In genomic region chr1:156506450-156506849, GRCh38 we compare ENCODE assay signal across 11 cellular contexts. TPM values are rescaled to one million over a fixed set of nuclear protein-coding genes. Genes with fewer than 3 reads are reported as not detected.
A peak's percentile ranks its signal among the peaks of the same experiment; 100 is the strongest.
DNase-seq lines count a peak whose midpoint lies in the region; ATAC-seq, FAIRE-seq and TF ChIP-seq lines count a peak whose summit lies in the region.
"Had no signal": no experiment of that assay in that cellular context is flagged by ENCODE, and none has a peak within 500 bp of the region (broad histone marks: within the 10 kb centered on the region; RNA-seq: fewer than 3 reads in every experiment).

No MANE protein-coding gene starts in this region.

- intact Hi-C loops in cardiac septum (cut with DNase I) = loop anchor here (5.0 kb wide), 2 partner anchors 86 to 384 kb away; partner anchors contain the start of gene NAXE
- intact Hi-C loops in HepG2 (cut with micrococcal nuclease; ENCODE audit: unreplicated experiment) = no loop called here

- no peaks in the 10 kb centered on the region for H3K79me2 ChIP-seq in HepG2 (ENCODE audit: insufficient read depth, low read length)

- no peaks in the 10 kb centered on the region for H4K20me1 ChIP-seq in HepG2 (ENCODE audit: insufficient read depth, low read length)

- H3K9ac ChIP-seq in HepG2 (ENCODE audit: insufficient read depth, low read depth, low read length) = no peak overlapping the region

- H3K4me2 ChIP-seq in HepG2 (ENCODE audit: low read depth, low read length) = no peak overlapping the region

- no peak for TF ChIP-seq CTCF in right atrium auricular region (IDR thresholded peaks at IDR 0.05)
- TF ChIP-seq CTCF in HepG2 (CRISPR knock-in tag; IDR thresholded peaks at IDR 0.05) = no peak

- no peak for FAIRE-seq in HepG2 (lab: Jason Lieb, UNC)

- H3K36me3 ChIP-seq in right atrium auricular region (no peaks in the 10 kb centered on the region), HepG2 (replicated peaks in 1 of 2; ENCODE audit: control insufficient read depth in 1 of 2, insufficient read depth in 2 of 2, low read length in 2 of 2) (no peaks in the 10 kb centered on the region)

- no peak overlapping the region for H3K4me3 Mint-ChIP-seq in activated naive CD8-positive, alpha-beta T cell
- peak overlapping the region in 9 of 10 donors; percentile 20 to 88 (median 80) for H3K4me3 Mint-ChIP-seq in naive thymus-derived CD8-positive, alpha-beta T cell

- H3K9me3 ChIP-seq in right atrium auricular region = no peaks in the 10 kb centered on the region
- H3K9me3 ChIP-seq in HepG2 (ENCODE audit: low read length) = no peaks in the 10 kb centered on the region

- ATAC-seq in naive thymus-derived CD8-positive, alpha-beta T cell = no peak
- ATAC-seq in GM21381 (IDR thresholded peaks at IDR 0.05; ENCODE audit: unreplicated experiment) = no peak
- no peak for ATAC-seq in HepG2
- no peak for ATAC-seq in HG02798 (IDR thresholded peaks at IDR 0.05; ENCODE audit: poor library complexity, unreplicated experiment)

- H3K27me3 ChIP-seq in right atrium auricular region (no peaks in the 10 kb centered on the region), HepG2 (ENCODE audit: control insufficient read depth in 1 of 2, insufficient read depth in 2 of 2, low read length in 2 of 2) (peaks cover 5 to 53% of the 10 kb centered on the region in 2 experiments; a peak in 4 of 5 replicates)

- DNase-seq in right atrium auricular region (ENCODE audit: low spot score) (no peak), cardiac septum (ENCODE audit: low spot score) (no peak), HepG2 (ENCODE audit: low spot score) (no peak)
- DNase-seq in naive thymus-derived CD8-positive, alpha-beta T cell = no peak
- no peak for DNase-seq in stimulated activated CD4-positive, alpha-beta T cell treated with anti-CD3 and anti-CD28 coated beads, Interleukin-2, amount 100 ng/mL, for 48 hours
- DNase-seq: hypothalamus, NCI-H774, SHP77 treated with DMSO at 0.1 percent for 48 hours had no signal

- H3K27ac ChIP-seq in right atrium auricular region (peak overlapping the region; percentile 100), HepG2 (ENCODE audit: extremely low read length, insufficient read depth, low read length) (no peak overlapping the region)

- TF ChIP-seq RAD21 in HepG2 (CRISPR knock-in tag; IDR thresholded peaks at IDR 0.05) = no peak

- no peaks in the 10 kb centered on the region for H3K27me3 Mint-ChIP-seq in activated naive CD8-positive, alpha-beta T cell
- H3K27me3 Mint-ChIP-seq in naive thymus-derived CD8-positive, alpha-beta T cell = peaks cover 0 to 5% (median 0%) of the 10 kb centered on the region in 5 donors

- no peak for TF ChIP-seq POLR2A in HepG2 (IDR thresholded peaks at IDR 0.05; ENCODE audit: insufficient read depth in 1 of 2, low read depth in 2 of 2, low read length in 2 of 2)

- WGBS in HepG2 (ENCODE audit: low lambda C conversion rate) = 14% methylated on average over 2 of the region's 2 CpGs

- TF ChIP-seq EP300 in HepG2 (IDR thresholded peaks at IDR 0.05; ENCODE audit: low read depth in 2 of 2, low read length in 2 of 2) (no peak), HepG2 (CRISPR knock-in tag; IDR thresholded peaks at IDR 0.05; ENCODE audit: borderline replicate concordance) (no peak)

- in situ Hi-C loops in HepG2 (cut with HindIII; ENCODE audit: extremely low pct_ligation_motif_present, low pct_unique_long_range_greater_than_20kb) = no loop called here

- BruUV-seq in HepG2 (replicated peaks; lab: Mats Ljungman, UMichigan) = no TSS peak

- H3K36me3 Mint-ChIP-seq in activated naive CD8-positive, alpha-beta T cell = no peaks in the 10 kb centered on the region
- H3K36me3 Mint-ChIP-seq in naive thymus-derived CD8-positive, alpha-beta T cell = no peaks in the 10 kb centered on the region

- H3K4me1 ChIP-seq in right atrium auricular region (peaks cover 0 to 78% of the 10 kb centered on the region in 2 donors), HepG2 (ENCODE audit: insufficient read depth, low read length) (peaks cover 47% of the 10 kb centered on the region)

- H3K4me1 Mint-ChIP-seq in activated naive CD8-positive, alpha-beta T cell (ENCODE audit: low read depth) = peaks cover 73% of the 10 kb centered on the region
- H3K4me1 Mint-ChIP-seq in naive thymus-derived CD8-positive, alpha-beta T cell = peaks cover 40 to 83% (median 79%) of the 10 kb centered on the region in 4 donors

- no peaks in the 10 kb centered on the region for H3K9me3 Mint-ChIP-seq in activated naive CD8-positive, alpha-beta T cell (ENCODE audit: low read depth)
- H3K9me3 Mint-ChIP-seq in naive thymus-derived CD8-positive, alpha-beta T cell = no peaks in the 10 kb centered on the region

- CTCF ChIA-PET in HepG2 (lab: Yijun Ruan, JAX; ENCODE audit: low intra/inter-chr PET ratio, low total read pairs) = no interaction called here

- peak overlapping the region in 1 of 2 donors; percentile 51 for H3K4me3 ChIP-seq in right atrium auricular region
- H3K4me3 ChIP-seq in HepG2 (replicated peaks in 1 of 3; ENCODE audit: insufficient read depth in 1 of 3, low read depth in 2 of 3, low read length in 3 of 3) = no peak overlapping the region

- no peak overlapping the region for H2AFZ ChIP-seq in HepG2 (ENCODE audit: low read length)

- POLR2A ChIA-PET in naive thymus-derived CD8-positive, alpha-beta T cell (lab: Charles Lee) = interaction anchor here (1.5 to 3.7 kb wide), 5 partner anchors 8 to 75 kb away, joined by 4 to 40 read pairs (median 11); no protein-coding TSS in a partner anchor
- POLR2A ChIA-PET in HepG2 (lab: Yijun Ruan, JAX) = no interaction called here

- peak overlapping the region; percentile 99 for H3K27ac Mint-ChIP-seq in activated naive CD8-positive, alpha-beta T cell
- peak overlapping the region; percentile 95 to 100 (median 99) for H3K27ac Mint-ChIP-seq in naive thymus-derived CD8-positive, alpha-beta T cell

TF ChIP-seq in HepG2, 621 proteins besides CTCF, POLR2A, EP300 and RAD21 (continues in another document):
- TF ChIP-seq PAWR (CRISPR knock-in tag; IDR thresholded peaks at IDR 0.05; ENCODE audit: borderline replicate concordance) (no peak), ZNF251 (CRISPR knock-in tag; IDR thresholded peaks at IDR 0.05) (no peak), MEIS1 (CRISPR knock-in tag; IDR thresholded peaks at IDR 0.05; ENCODE audit: borderline replicate concordance) (no peak), ZBED4 (CRISPR knock-in tag; IDR thresholded peaks at IDR 0.05; ENCODE audit: borderline replicate concordance) (no peak)

RNA-seq across cellular contexts. Expression of gene MEF2D, which starts 5.9 kb away (rescaled TPM):
- total RNA-seq in right atrium auricular region = 100 to 1,000 TPM in 1 of 2 donors, 10 to 100 TPM in 1; 80.1 to 104 TPM
- total RNA-seq in cardiac septum = 93.1 TPM
- 10 to 100 TPM; 69.4 to 73.2 TPM for total RNA-seq in naive thymus-derived CD8-positive, alpha-beta T cell
- 10 to 100 TPM in 1 of 3 donors, 1 to 10 TPM in 2; 6.4 to 12.6 (median 6.7) TPM for polyA plus RNA-seq in naive thymus-derived CD8-positive, alpha-beta T cell
- total RNA-seq in HepG2 (2016; rRNA removed; fragmentation: Illumina TruSeq; extraction: Trizol) = 1.3 and 1.6 TPM in 2 replicates
- 0.10 and 0.18 TPM in 2 replicates for total RNA-seq in HepG2 (2016; cell fraction: cytosol; rRNA removed; fragmentation: Illumina TruSeq; extraction: Trizol; ENCODE audit: low read depth)
- total RNA-seq in HepG2 (2016; cell fraction: insoluble cytoplasmic fraction; rRNA removed; fragmentation: Illumina TruSeq; extraction: Trizol) = 0.94 and 1.4 TPM in 2 replicates
- 0.86 and 1.1 TPM in 2 replicates for total RNA-seq in HepG2 (2016; cell fraction: membrane; rRNA removed; fragmentation: Illumina TruSeq; extraction: Trizol)
- 1.6 and 2.1 TPM in 2 replicates for total RNA-seq in HepG2 (2016; cell fraction: nucleus; rRNA removed; fragmentation: Illumina TruSeq; extraction: Trizol)
- polyA plus RNA-seq in HepG2 (2011; rRNA removed) = 3.9 and 4.8 TPM in 2 replicates
- 3.4 and 4.5 TPM in 2 replicates for polyA plus RNA-seq in HepG2 (2011; cell fraction: cytosol; rRNA removed)
- polyA plus RNA-seq in HepG2 (2011; cell fraction: nucleus; rRNA removed) = 16.7 and 19.0 TPM in 2 replicates
- 7.2 and 7.9 TPM in 2 replicates for polyA plus RNA-seq in HepG2 (2012)
- 0.14 and 0.24 TPM in 2 replicates for polyA plus RNA-seq in HepG2 (2016; cell fraction: cytosol; fragmentation: Illumina TruSeq; extraction: Trizol; ENCODE audit: low read depth)
- polyA plus RNA-seq in HepG2 (2016; cell fraction: insoluble cytoplasmic fraction; fragmentation: Illumina TruSeq; extraction: Trizol; ENCODE audit: low read depth) = 2.7 and 4.2 TPM in 2 replicates
- 0.64 and 0.70 TPM in 2 replicates for polyA plus RNA-seq in HepG2 (2016; cell fraction: membrane; fragmentation: Illumina TruSeq; extraction: Trizol; ENCODE audit: low read depth)
- 5.2 and 6.2 TPM in 2 replicates for polyA plus RNA-seq in HepG2 (2016; cell fraction: nucleus; fragmentation: Illumina TruSeq; extraction: Trizol; ENCODE audit: insufficient read depth, low read depth)
- 6.9 and 12.7 TPM in 2 replicates for polyA minus RNA-seq in HepG2 (2011; rRNA and poly(A)+ RNA removed; ENCODE audit: low replicate concordance)
- polyA minus RNA-seq in HepG2 (2011; cell fraction: cytosol; rRNA and poly(A)+ RNA removed) = 4.3 and 7.2 TPM in 2 replicates
- polyA minus RNA-seq in HepG2 (2011; cell fraction: nucleus; rRNA and poly(A)+ RNA removed) = 5.4 and 6.3 TPM in 2 replicates

Comparison
In these comparisons a context has a peak if more than half of its experiments do, and no peak if none do; other contexts are left out.
1. RNA of gene MEF2D, which starts 5.9 kb away (total RNA-seq): 80.1 to 104 TPM in right atrium auricular region, 93.1 TPM in cardiac septum (single experiment) and 69.4 to 73.2 TPM in naive thymus-derived CD8-positive, alpha-beta T cell; 0.10 to 2.1 TPM in HepG2; every median in the first group is over 10 times any median in the second.